8 cellular contexts compared by ENCODE assay signal in genomic region chr7:114082934-114083647, GRCh38.
DNase-seq lines count a peak whose midpoint lies in the region; ATAC-seq and TF ChIP-seq lines count a peak whose summit lies in the region.

No MANE protein-coding gene starts in this region.

- DNase-seq in CD8-positive, alpha-beta memory T cell, result no peak
- DNase-seq in RPMI8226 (peak; percentile 47), Right ventricle myocardium superior (peak; percentile 49), T-helper 9 cell (no peak)

- peak overlapping the region; percentile 23 to 80 (median 49) for H3K4me3 Mint-ChIP-seq in CD8-positive, alpha-beta memory T cell

- peaks cover 68 to 76% of the 10 kb centered on the region in 2 donors for H3K27me3 Mint-ChIP-seq in CD8-positive, alpha-beta memory T cell

- H3K36me3 ChIP-seq in CD8-positive, alpha-beta memory T cell (ENCODE audit: insufficient read depth, low read length), result no peaks in the 10 kb centered on the region
- no peaks in the 10 kb centered on the region for H3K36me3 ChIP-seq in parathyroid adenoma (ENCODE audit: control insufficient read depth, insufficient read depth, low read length)

- H3K79me2 ChIP-seq in parathyroid adenoma, result no peaks in the 10 kb centered on the region

- H3K9ac ChIP-seq in parathyroid adenoma, result no peak overlapping the region

- CTCF ChIA-PET in CD8-positive, alpha-beta memory T cell (lab: Charles Lee), result no interaction called here

- peaks cover 39 to 56% (median 50%) of the 10 kb centered on the region in 3 donors for H3K4me1 Mint-ChIP-seq in CD8-positive, alpha-beta memory T cell

- peak overlapping the region in 1 of 8 donors; percentile 7 for H3K27ac Mint-ChIP-seq in CD8-positive, alpha-beta memory T cell

- H3K27ac ChIP-seq in CD8-positive, alpha-beta memory T cell (ENCODE audit: low read depth, low read length), result no peak overlapping the region
- H3K27ac ChIP-seq in parathyroid adenoma, result no peak overlapping the region

- no peak overlapping the region for H3K4me3 ChIP-seq in CD8-positive, alpha-beta memory T cell (ENCODE audit: low read length)
- H3K4me3 ChIP-seq in parathyroid adenoma (ENCODE audit: low read depth, low read length), result no peak overlapping the region

- peaks cover 0 to 4% (median 0%) of the 10 kb centered on the region in 5 donors for H3K9me3 Mint-ChIP-seq in CD8-positive, alpha-beta memory T cell

- intact Hi-C loops in Right ventricle myocardium superior (cut with DNase I), result loop anchor here (10.0 kb wide), 1 partner anchor 332 kb away; the partner anchor contains the start of gene FOXP2

- ATAC-seq in Right ventricle myocardium superior (ENCODE audit: poor library complexity) (no peak), GM19467 (IDR thresholded peaks at IDR 0.05; ENCODE audit: unreplicated experiment) (no peak), GM18505 (IDR thresholded peaks at IDR 0.05; ENCODE audit: unreplicated experiment) (no peak), HG02970 (IDR thresholded peaks at IDR 0.05; ENCODE audit: low FRiP score, unreplicated experiment) (no peak)

- no peaks in the 10 kb centered on the region for H3K36me3 Mint-ChIP-seq in CD8-positive, alpha-beta memory T cell

- H3K4me1 ChIP-seq in CD8-positive, alpha-beta memory T cell (ENCODE audit: insufficient read depth, low read length), result peaks cover 8% of the 10 kb centered on the region
- H3K4me1 ChIP-seq in parathyroid adenoma, result no peaks in the 10 kb centered on the region

- no peaks in the 10 kb centered on the region for H3K9me3 ChIP-seq in CD8-positive, alpha-beta memory T cell (ENCODE audit: low read length)
- H3K9me3 ChIP-seq in parathyroid adenoma (ENCODE audit: control insufficient read depth, low read length), result no peaks in the 10 kb centered on the region

- H2AFZ ChIP-seq in parathyroid adenoma, result peak overlapping the region; percentile 21

- no peak for TF ChIP-seq POLR2A in GM18505 (IDR thresholded peaks at IDR 0.05; ENCODE audit: borderline replicate concordance, extremely low read depth, insufficient read depth, insufficient read length)

- POLR2A ChIA-PET in CD8-positive, alpha-beta memory T cell (lab: Charles Lee), result no interaction called here

- no peak overlapping the region for H3K4me2 ChIP-seq in parathyroid adenoma (ENCODE audit: low read length)

- H3K27me3 ChIP-seq in CD8-positive, alpha-beta memory T cell (ENCODE audit: insufficient read depth, low read length, poor library complexity, severe bottlenecking), result peaks cover 26% of the 10 kb centered on the region
- peaks cover 18% of the 10 kb centered on the region for H3K27me3 ChIP-seq in parathyroid adenoma (ENCODE audit: control insufficient read depth, insufficient read depth, low read length)

- TF ChIP-seq CTCF in parathyroid adenoma (IDR thresholded peaks at IDR 0.05), result no peak

Comparison
In these comparisons a context has a peak if more than half of its experiments do, and no peak if none do; other contexts are left out.
1. DNase-seq: peak in RPMI8226 (single experiment) and Right ventricle myocardium superior (single experiment); none in CD8-positive, alpha-beta memory T cell (0 of 5) and T-helper 9 cell (single experiment).